ENCODE assay signal across 17 cellular contexts in genomic region chr5:96370981-96371380, GRCh38.
DNase-seq lines count a peak whose midpoint lies in the region; ATAC-seq, FAIRE-seq and TF ChIP-seq lines count a peak whose summit lies in the region.
"Had no signal": no experiment of that assay in that cellular context is flagged by ENCODE, and none has a peak within 500 bp of the region (broad histone marks: within the 10 kb centered on the region; RNA-seq: fewer than 3 reads in every experiment).

No MANE protein-coding gene starts in this region.

- H2AFZ ChIP-seq in endothelial cell of umbilical vein (ENCODE audit: low read depth, low read length): no peak overlapping the region

- ATAC-seq in HG03378 (IDR thresholded peaks at IDR 0.05; ENCODE audit: unreplicated experiment): no peak
- ATAC-seq: Panc1, Right ventricle myocardium inferior had no signal

- H3K9ac ChIP-seq in endothelial cell of umbilical vein (replicated peaks; ENCODE audit: extremely low read depth, insufficient read depth, low read length): no peak overlapping the region

- H4K20me1 ChIP-seq in endothelial cell of umbilical vein (replicated peaks; ENCODE audit: control insufficient read depth, extremely low read depth, insufficient read depth, low read length): no peaks in the 10 kb centered on the region

- H3K79me2 ChIP-seq in endothelial cell of umbilical vein (ENCODE audit: control insufficient read depth, insufficient read depth, low read length): no peaks in the 10 kb centered on the region

- H3K9me3 ChIP-seq in endothelial cell of umbilical vein (replicated peaks; ENCODE audit: control insufficient read depth, insufficient read depth, low read length) (no peaks in the 10 kb centered on the region), adrenal gland (replicated peaks in 1 of 3) (no peaks in the 10 kb centered on the region)

- DNase-seq in NCI-H1092 (lab: John Stamatoyannopoulos, UW) (peak; percentile 10), NCI-H1694 treated with DMSO at 0.1 percent for 48 hours (lab: John Stamatoyannopoulos, UW) (peak; percentile 77), NCI-H524 (lab: John Stamatoyannopoulos, UW) (peak; percentile 45 to 78), endothelial cell of umbilical vein (ENCODE audit: low read depth, low spot score) (peak; percentile 90), brain microvascular endothelial cell (no peak), adrenal gland (no peak)
- no peak for DNase-seq in stimulated activated CD4-positive, alpha-beta T cell treated with anti-CD3 and anti-CD28 coated beads, Interleukin-1b, Interleukin-23, amount 100 ng/mL, for 48 hours
- DNase-seq: ACHN; CD4-positive, alpha-beta T cell; KBM-7; NCI-H1048; NCI-H2107; NCI-H526 had no signal

- no TSS peak for BruUV-seq in endothelial cell of umbilical vein (replicated peaks; lab: Mats Ljungman, UMichigan)

- dilution Hi-C loops in endothelial cell of umbilical vein (cut with MboI; ENCODE audit: extremely low pct_ligation_motif_present, low sequenced_read_pairs): no loop called here

- no peak overlapping the region for H3K4me2 ChIP-seq in endothelial cell of umbilical vein (ENCODE audit: insufficient read depth, low read length)

- intact Hi-C loops in endothelial cell of umbilical vein (cut with micrococcal nuclease) (no loop called here), adrenal gland (cut with DNase I) (no loop called here)

- FAIRE-seq in endothelial cell of umbilical vein (lab: Jason Lieb, UNC): peak; percentile 64
- FAIRE-seq: H54 had no signal

- H3K27me3 ChIP-seq in endothelial cell of umbilical vein (ENCODE audit: control insufficient read depth in 2 of 2, insufficient read depth in 2 of 2, low read length in 2 of 2) (no peaks in the 10 kb centered on the region), brain microvascular endothelial cell (replicated peaks) (no peaks in the 10 kb centered on the region), adrenal gland (no peaks in the 10 kb centered on the region)

- H3K9me1 ChIP-seq in endothelial cell of umbilical vein (replicated peaks; ENCODE audit: control insufficient read depth, extremely low read depth, insufficient read depth, low read length): no peaks in the 10 kb centered on the region

- no peaks in the 10 kb centered on the region for H3K4me1 ChIP-seq in endothelial cell of umbilical vein (ENCODE audit: control insufficient read depth, extremely low read depth, insufficient read depth, low read length)
- no peaks in the 10 kb centered on the region for H3K4me1 ChIP-seq in adrenal gland (replicated peaks in 1 of 2)

- CTCF ChIA-PET in endothelial cell of umbilical vein (lab: Charles Lee): interaction anchor here (1.0 to 1.5 kb wide), 4 partner anchors 11 to 31 kb away, joined by 3 to 6 read pairs (median 4); no protein-coding TSS in a partner anchor

- WGBS in adrenal gland, 4 donors: 83 to 100% (median 93%) methylated on average over 1 of the region's 1 CpG

- H3K36me3 ChIP-seq in endothelial cell of umbilical vein (ENCODE audit: control insufficient read depth in 2 of 2, extremely low read depth in 1 of 2, insufficient read depth in 2 of 2, low read length in 2 of 2) (no peaks in the 10 kb centered on the region), brain microvascular endothelial cell (replicated peaks) (no peaks in the 10 kb centered on the region), adrenal gland (replicated peaks in 1 of 2) (no peaks in the 10 kb centered on the region)

- TF ChIP-seq POLR2A in endothelial cell of umbilical vein (IDR thresholded peaks at IDR 0.05; ENCODE audit: low read depth, low read length) (no peak), adrenal gland (IDR thresholded peaks at IDR 0.05) (no peak)

- H3K4me3 ChIP-seq in endothelial cell of umbilical vein (replicated peaks in 1 of 3; ENCODE audit: insufficient read depth in 1 of 3, low read depth in 1 of 3, low read length in 3 of 3): no peak overlapping the region
- no peak overlapping the region for H3K4me3 ChIP-seq in brain microvascular endothelial cell (ENCODE audit: low read depth, low read length)
- no peak overlapping the region for H3K4me3 ChIP-seq in adrenal gland

- H3K27ac ChIP-seq in endothelial cell of umbilical vein (ENCODE audit: insufficient read depth, low read depth, low read length) (no peak overlapping the region), brain microvascular endothelial cell (no peak overlapping the region), adrenal gland (no peak overlapping the region)

- POLR2A ChIA-PET in endothelial cell of umbilical vein (lab: Charles Lee): no interaction called here

- TF ChIP-seq CTCF in endothelial cell of umbilical vein (IDR thresholded peaks at IDR 0.05; ENCODE audit: extremely low read depth in 1 of 2, insufficient read depth in 1 of 2, low read depth in 1 of 2, low read length in 2 of 2): no peak
- no peak for TF ChIP-seq CTCF in brain microvascular endothelial cell (IDR thresholded peaks at IDR 0.05; ENCODE audit: low read depth, low read length, missing control alignments)
- no peak for TF ChIP-seq CTCF in adrenal gland (IDR thresholded peaks at IDR 0.05)

- in situ Hi-C loops in brain microvascular endothelial cell (cut with HindIII; ENCODE audit: low pct_ligation_motif_present, low sequenced_read_pairs): no loop called here

TF ChIP-seq in endothelial cell of umbilical vein, 7 proteins besides CTCF, POLR2A, EP300 and RAD21:
- TF ChIP-seq FOS (IDR thresholded peaks at IDR 0.05; ENCODE audit: borderline replicate concordance, insufficient read depth, low read length): no peak

Comparison
In these comparisons a context has a peak if more than half of its experiments do, and no peak if none do; other contexts are left out.
1. DNase-seq: peak in NCI-H1092 (single experiment), NCI-H1694 treated with DMSO at 0.1 percent for 48 hours (single experiment), NCI-H524 (2 of 2) and endothelial cell of umbilical vein (single experiment); none in stimulated activated CD4-positive, alpha-beta T cell treated with anti-CD3 and anti-CD28 coated beads, Interleukin-1b, Interleukin-23, amount 100 ng/mL, for 48 hours (single experiment), brain microvascular endothelial cell (single experiment) and adrenal gland (0 of 7).